ENCODE assay signal across 9 cellular contexts in the genomic region with DNA sequence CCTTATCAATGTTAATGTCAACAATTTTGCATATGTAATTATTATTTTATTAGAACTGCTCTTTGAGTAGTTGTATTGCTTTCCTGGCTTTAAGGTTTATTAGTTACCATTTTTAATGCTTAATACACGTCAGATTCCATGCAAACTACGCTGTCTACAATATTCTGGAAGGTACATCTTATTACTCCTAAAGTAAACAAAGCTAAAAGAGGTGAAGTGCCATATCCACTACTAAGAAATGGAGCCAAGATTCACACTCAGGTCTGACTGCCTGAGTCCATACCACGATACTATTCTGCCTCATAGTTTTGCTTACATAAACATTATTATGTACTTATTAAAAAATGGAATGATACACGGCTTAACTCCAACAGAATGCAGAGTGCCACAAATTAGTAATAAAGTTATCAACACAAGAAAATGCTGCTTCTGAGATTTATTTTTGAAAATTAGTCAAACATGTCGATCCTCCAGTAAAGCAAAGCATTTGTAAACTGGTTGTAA. TPM values are rescaled to one million over a fixed set of nuclear protein-coding genes. Genes with fewer than 3 reads are reported as not detected.
DNase-seq lines count a peak whose midpoint lies in the region; ATAC-seq and TF ChIP-seq lines count a peak whose summit lies in the region.
"Had no signal": no experiment of that assay in that cellular context is flagged by ENCODE, and none has a peak within 500 bp of the region (broad histone marks: within the 10 kb centered on the region; RNA-seq: fewer than 3 reads in every experiment).

No MANE protein-coding gene starts in this region.

- H3K27me3 ChIP-seq in gastroesophageal sphincter (no peaks in the 10 kb centered on the region), smooth muscle cell (ENCODE audit: low read depth) (no peaks in the 10 kb centered on the region)

- H3K79me2 ChIP-seq in smooth muscle cell (ENCODE audit: low read depth) = peaks cover 31% of the 10 kb centered on the region

- ATAC-seq in gastroesophageal sphincter (no peak), HG02938 (IDR thresholded peaks at IDR 0.05; ENCODE audit: unreplicated experiment) (no peak)

- H2AFZ ChIP-seq in smooth muscle cell (ENCODE audit: low read depth) = peak overlapping the region; percentile 42

- H3K4me2 ChIP-seq in smooth muscle cell = peak overlapping the region; percentile 92

- peaks cover 28% of the 10 kb centered on the region for H4K20me1 ChIP-seq in smooth muscle cell (ENCODE audit: low read depth)

- H3K9me3 ChIP-seq in SK-N-MC (ENCODE audit: low read depth, low read length) (no peaks in the 10 kb centered on the region), gastroesophageal sphincter (no peaks in the 10 kb centered on the region), smooth muscle cell (replicated peaks; ENCODE audit: low read depth) (no peaks in the 10 kb centered on the region)

- H3K4me3 ChIP-seq in SK-N-MC (peak overlapping the region; percentile 98), gastroesophageal sphincter (peak overlapping the region; percentile 67 to 92), smooth muscle cell (peak overlapping the region; percentile 75)

- no peak overlapping the region for H3K27ac ChIP-seq in SK-N-MC
- H3K27ac ChIP-seq in gastroesophageal sphincter = peak overlapping the region; percentile 91 to 98 (median 96)
- peak overlapping the region; percentile 95 for H3K27ac ChIP-seq in smooth muscle cell (ENCODE audit: low read depth)

- peak overlapping the region; percentile 95 for H3K9ac ChIP-seq in SK-N-MC (ENCODE audit: insufficient read length)
- peak overlapping the region; percentile 95 for H3K9ac ChIP-seq in smooth muscle cell (ENCODE audit: low read depth)

- H3K36me3 ChIP-seq in SK-N-MC (ENCODE audit: insufficient read depth, low read length) (peaks cover 18% of the 10 kb centered on the region), gastroesophageal sphincter (no peaks in the 10 kb centered on the region), smooth muscle cell (ENCODE audit: low read depth) (no peaks in the 10 kb centered on the region)

- peaks cover 4% of the 10 kb centered on the region for H3F3A ChIP-seq in smooth muscle cell (ENCODE audit: low read depth)

- no peak for TF ChIP-seq POLR2A in gastroesophageal sphincter (IDR thresholded peaks at IDR 0.05)

- WGBS in gastroesophageal sphincter (ENCODE audit: low coverage in 1 of 2), 2 donors = 26 to 27% methylated on average over 5 of the region's 5 CpGs
- WGBS in smooth muscle cell (ENCODE audit: low lambda C conversion rate) = 86% methylated on average over 5 of the region's 5 CpGs

- no peak for TF ChIP-seq EP300 in gastroesophageal sphincter (IDR thresholded peaks at IDR 0.05)

- H3K4me1 ChIP-seq in gastroesophageal sphincter (peaks cover 7 to 38% (median 8%) of the 10 kb centered on the region in 3 donors), smooth muscle cell (ENCODE audit: low read depth) (peaks cover 29% of the 10 kb centered on the region)

- no peak for TF ChIP-seq CTCF in gastroesophageal sphincter (IDR thresholded peaks at IDR 0.05)
- no peak for TF ChIP-seq CTCF in smooth muscle cell (IDR thresholded peaks at IDR 0.05; ENCODE audit: borderline replicate concordance, insufficient read depth, poor library complexity, severe bottlenecking)

- DNase-seq in DMS53 (lab: John Stamatoyannopoulos, UW) (peak; percentile 20), DMS53 treated with DMSO at 0.1 percent for 48 hours (lab: John Stamatoyannopoulos, UW; ENCODE audit: unreplicated experiment) (no peak), SK-N-MC (ENCODE audit: low read depth, low spot score) (no peak), smooth muscle cell (lab: John Stamatoyannopoulos, UW; ENCODE audit: unreplicated experiment) (no peak), retina (no peak), NCI-H82 treated with DMSO at 0.1 percent for 48 hours (lab: John Stamatoyannopoulos, UW; ENCODE audit: unreplicated experiment) (no peak)
- DNase-seq: 8988T had no signal

RNA-seq across cellular contexts. Expression of gene DMTF1, which starts 1.2 kb away (rescaled TPM):
- total RNA-seq in gastroesophageal sphincter (100 to 1,000 TPM in 1 of 4 donors, 10 to 100 TPM in 3; 27.0 to 142 (median 53.2) TPM), smooth muscle cell (107 and 109 TPM in 2 replicates)
- polyA plus RNA-seq in smooth muscle cell = 31.7 and 43.6 TPM in 2 replicates
